13 cellular contexts compared by ENCODE assay signal in genomic region chr12:109832534-109833306, GRCh38. TPM values are rescaled to one million over a fixed set of nuclear protein-coding genes. Genes with fewer than 3 reads are reported as not detected.
DNase-seq lines count a peak whose midpoint lies in the region; ATAC-seq and TF ChIP-seq lines count a peak whose summit lies in the region.
"Had no signal": no experiment of that assay in that cellular context is flagged by ENCODE, and none has a peak within 500 bp of the region (broad histone marks: within the 10 kb centered on the region; RNA-seq: fewer than 3 reads in every experiment).

No MANE protein-coding gene starts in this region.

- no peak overlapping the region for H3K27ac Mint-ChIP-seq in GM23338
- H3K27ac Mint-ChIP-seq in activated CD4-positive, alpha-beta memory T cell treated with anti-CD3 and anti-CD28 coated beads, Interleukin-2, amount 10 ng/mL, durations not matched to agents 7 days and 5 days = no peak overlapping the region
- H3K27ac Mint-ChIP-seq: activated naive CD4-positive, alpha-beta T cell treated with anti-CD3 and anti-CD28 coated beads, Interleukin-2, amount 10 ng/mL, durations not matched to agents 7 days and 5 days had no signal

- peak overlapping the region; percentile 51 for H3K4me3 Mint-ChIP-seq in GM23338
- no peak overlapping the region for H3K4me3 Mint-ChIP-seq in activated CD4-positive, alpha-beta memory T cell treated with anti-CD3 and anti-CD28 coated beads, Interleukin-2, amount 10 ng/mL, durations not matched to agents 7 days and 5 days
- H3K4me3 Mint-ChIP-seq: activated naive CD4-positive, alpha-beta T cell treated with anti-CD3 and anti-CD28 coated beads, Interleukin-2, amount 10 ng/mL, durations not matched to agents 7 days and 5 days had no signal

- H3F3A ChIP-seq in GM23338 (replicated peaks; ENCODE audit: low read depth) = no peaks in the 10 kb centered on the region

- TF ChIP-seq CTCF in GM23338 (conservative IDR thresholded peaks at IDR 0.05; ENCODE audit: low read depth in 2 of 2) = no peak
- TF ChIP-seq CTCF in mammary epithelial cell (conservative IDR thresholded peaks at IDR 0.05 in 1 of 2, IDR thresholded peaks at IDR 0.05 in 1 of 2; ENCODE audit: extremely low read depth in 1 of 2, insufficient read depth in 1 of 2, low read depth in 1 of 2, low read length in 2 of 2) = no peak
- no peak for TF ChIP-seq CTCF in GM20000 (IDR thresholded peaks at IDR 0.05; ENCODE audit: extremely low read depth, missing control alignments)

- no TSS peak for BruUV-seq in mammary epithelial cell (replicated peaks; lab: Mats Ljungman, UMichigan)

- H3K36me3 ChIP-seq in GM23338 (ENCODE audit: insufficient read depth) (no peaks in the 10 kb centered on the region), mammary epithelial cell (ENCODE audit: insufficient read depth, low read length) (no peaks in the 10 kb centered on the region)

- H3K4me1 Mint-ChIP-seq in GM23338 = peaks cover 3% of the 10 kb centered on the region; the same call in 1 of the 3 replicates
- H3K4me1 Mint-ChIP-seq in activated CD4-positive, alpha-beta memory T cell treated with anti-CD3 and anti-CD28 coated beads, Interleukin-2, amount 10 ng/mL, durations not matched to agents 7 days and 5 days = peaks cover 6% of the 10 kb centered on the region

- ATAC-seq in GM23338 = no peak

- no peak overlapping the region for H3K27ac ChIP-seq in GM23338 (ENCODE audit: low read depth)
- H3K27ac ChIP-seq in mammary epithelial cell (ENCODE audit: insufficient read depth, low read depth, low read length) = no peak overlapping the region

- H3K27me3 Mint-ChIP-seq in GM23338 (ENCODE audit: insufficient read depth, low read depth, poor library complexity) = peaks cover 9% of the 10 kb centered on the region
- peaks cover 35% of the 10 kb centered on the region for H3K27me3 Mint-ChIP-seq in activated CD4-positive, alpha-beta memory T cell treated with anti-CD3 and anti-CD28 coated beads, Interleukin-2, amount 10 ng/mL, durations not matched to agents 7 days and 5 days

- H3K9me2 ChIP-seq in GM23338 (ENCODE audit: insufficient read depth) = no peaks in the 10 kb centered on the region

- intact Hi-C loops in mammary epithelial cell (cut with micrococcal nuclease) = no loop called here

- no peaks in the 10 kb centered on the region for H4K20me1 ChIP-seq in GM23338 (replicated peaks; ENCODE audit: insufficient read depth)
- H4K20me1 ChIP-seq in mammary epithelial cell (ENCODE audit: insufficient read depth, low read length) = no peaks in the 10 kb centered on the region

- no peaks in the 10 kb centered on the region for H3K9me3 ChIP-seq in mammary epithelial cell (replicated peaks; ENCODE audit: insufficient read depth, low read length)

- in situ Hi-C loops in mammary epithelial cell (cut with MboI; ENCODE audit: low sequenced_read_pairs in 2 of 2) = no loop called here

- no peaks in the 10 kb centered on the region for H3K4me1 ChIP-seq in GM23338 (ENCODE audit: insufficient read depth)
- peaks cover 16% of the 10 kb centered on the region for H3K4me1 ChIP-seq in mammary epithelial cell (ENCODE audit: insufficient read depth, low read length)

- POLR2A ChIA-PET in activated CD4-positive, alpha-beta memory T cell treated with anti-CD3 and anti-CD28 coated beads, Interleukin-2, amount 10 ng/mL, durations not matched to agents 7 days and 5 days (lab: Charles Lee) = no interaction called here

- no peaks in the 10 kb centered on the region for H3K27me3 ChIP-seq in GM23338 (ENCODE audit: insufficient read depth)
- no peaks in the 10 kb centered on the region for H3K27me3 ChIP-seq in mammary epithelial cell (ENCODE audit: insufficient read depth, low read length)

- peak overlapping the region; percentile 71; the same call in 1 of the 2 replicates for H3K4me2 ChIP-seq in GM23338
- peak overlapping the region; percentile 79 for H3K4me2 ChIP-seq in mammary epithelial cell (ENCODE audit: insufficient read depth, low read depth, low read length)

- WGBS in mammary epithelial cell (ENCODE audit: low coverage, missing lambda C conversion rate) = 26% methylated on average over 19 of the region's 31 CpGs

- H3K36me3 Mint-ChIP-seq in GM23338 (ENCODE audit: low read depth) = no peaks in the 10 kb centered on the region
- H3K36me3 Mint-ChIP-seq in activated CD4-positive, alpha-beta memory T cell treated with anti-CD3 and anti-CD28 coated beads, Interleukin-2, amount 10 ng/mL, durations not matched to agents 7 days and 5 days (ENCODE audit: low read depth) = no peaks in the 10 kb centered on the region
- H3K36me3 Mint-ChIP-seq: activated naive CD4-positive, alpha-beta T cell treated with anti-CD3 and anti-CD28 coated beads, Interleukin-2, amount 10 ng/mL, durations not matched to agents 7 days and 5 days had no signal

- peak overlapping the region; percentile 81; the same call in 1 of the 2 replicates for H2AFZ ChIP-seq in GM23338
- peak overlapping the region; percentile 80 for H2AFZ ChIP-seq in mammary epithelial cell (ENCODE audit: low read depth, low read length)

- H3K4me3 ChIP-seq in GM23338 = peak overlapping the region; percentile 57
- H3K4me3 ChIP-seq in mammary epithelial cell (replicated peaks in 1 of 3; ENCODE audit: insufficient read depth in 1 of 3, low read depth in 2 of 3, low read length in 3 of 3) = peak overlapping the region; percentile 48 to 65 (median 64)
- H3K4me3 ChIP-seq in skeletal muscle cell (ENCODE audit: low read depth, low read length) = peak overlapping the region; percentile 58

- H3K79me2 ChIP-seq in GM23338 (replicated peaks; ENCODE audit: insufficient read depth) = no peaks in the 10 kb centered on the region
- H3K79me2 ChIP-seq in mammary epithelial cell (ENCODE audit: insufficient read depth, low read length) = peaks cover 21% of the 10 kb centered on the region

- dilution Hi-C loops in mammary epithelial cell (cut with HindIII; ENCODE audit: low sequenced_read_pairs) = no loop called here

- H3K9me3 Mint-ChIP-seq in GM23338 = no peaks in the 10 kb centered on the region
- H3K9me3 Mint-ChIP-seq in activated CD4-positive, alpha-beta memory T cell treated with anti-CD3 and anti-CD28 coated beads, Interleukin-2, amount 10 ng/mL, durations not matched to agents 7 days and 5 days = no peaks in the 10 kb centered on the region
- H3K9me3 Mint-ChIP-seq: activated naive CD4-positive, alpha-beta T cell treated with anti-CD3 and anti-CD28 coated beads, Interleukin-2, amount 10 ng/mL, durations not matched to agents 7 days and 5 days had no signal

- CTCF ChIA-PET in mammary epithelial cell (lab: Charles Lee; ENCODE audit: low non-redundant PET) = interaction anchor here (0.7 kb wide), 1 partner anchor 13 kb away, joined by 5 read pairs; no protein-coding TSS in a partner anchor
- CTCF ChIA-PET in activated CD4-positive, alpha-beta memory T cell treated with anti-CD3 and anti-CD28 coated beads, Interleukin-2, amount 10 ng/mL, durations not matched to agents 7 days and 5 days (lab: Charles Lee) = interaction anchor here (0.6 to 1.4 kb wide), 2 partner anchors 13 to 27 kb away, joined by 3 to 5 read pairs; no protein-coding TSS in a partner anchor

- DNase-seq in GM23338 (ENCODE audit: low spot score) = no peak
- DNase-seq in mammary epithelial cell = no peak
- peak; percentile 52 for DNase-seq in islet precursor cell
- DNase-seq in skeletal muscle cell (ENCODE audit: low read depth) = no peak
- DNase-seq in amygdala (lab: John Stamatoyannopoulos, UW) = no peak
- DNase-seq in NCI-H345 (lab: John Stamatoyannopoulos, UW) = no peak
- no peak for DNase-seq in activated CD4-positive, alpha-beta memory T cell treated with anti-CD3 and anti-CD28 coated beads, Interleukin-2, amount 10 ng/mL, durations not matched to agents 7 days and 5 days
- no peak for DNase-seq in GM20000 (ENCODE audit: low spot score)
- DNase-seq: activated CD4-positive, alpha-beta T cell treated with anti-CD3 and anti-CD28 coated beads for 48 hours; activated naive CD4-positive, alpha-beta T cell treated with anti-CD3 and anti-CD28 coated beads, Interleukin-2, amount 10 ng/mL, durations not matched to agents 7 days and 5 days; NCI-H2081; SHP77 had no signal

- peak overlapping the region; percentile 59 for H3K9ac ChIP-seq in mammary epithelial cell (ENCODE audit: insufficient read depth, low read length)

RNA-seq across cellular contexts. Expression of gene TRPV4, which starts 0.5 kb away (rescaled TPM):
- total RNA-seq in GM23338 (2014; rRNA removed; shearing (Covaris generic)) = 1.0 and 1.1 TPM in 2 replicates
- polyA plus RNA-seq in GM23338 (2016; fragmentation: Nextera tagmentation; extraction: Ambion mirVana) (0.50 and 0.66 TPM in 2 replicates), mammary epithelial cell (12.1 TPM)
- 1 to 10 TPM; 3.5 to 9.5 TPM for total RNA-seq in mammary epithelial cell
- polyA minus RNA-seq in mammary epithelial cell = 4.7 TPM
- total RNA-seq in activated CD4-positive, alpha-beta memory T cell treated with anti-CD3 and anti-CD28 coated beads, Interleukin-2, amount 10 ng/mL, durations not matched to agents 7 days and 5 days = not detected
- polyA plus RNA-seq: neural cell had no signal

RNA-seq across cellular contexts. Expression of gene GLTP, which starts 47.6 kb away (rescaled TPM):
- 24.4 and 30.2 TPM in 2 replicates for total RNA-seq in GM23338 (2014; rRNA removed; shearing (Covaris generic))
- polyA plus RNA-seq in GM23338 (2016; fragmentation: Nextera tagmentation; extraction: Ambion mirVana) (26.5 and 28.0 TPM in 2 replicates), mammary epithelial cell (63.0 TPM)
- 10 to 100 TPM; 60.2 to 63.8 TPM for total RNA-seq in mammary epithelial cell
- 65.7 TPM for polyA minus RNA-seq in mammary epithelial cell
- total RNA-seq in activated CD4-positive, alpha-beta memory T cell treated with anti-CD3 and anti-CD28 coated beads, Interleukin-2, amount 10 ng/mL, durations not matched to agents 7 days and 5 days = 10 to 100 TPM; 22.2 to 23.8 TPM
